36 cellular contexts compared by ENCODE assay signal in genomic region chr2:68607837-68608236, GRCh38. TPM values are rescaled to one million over a fixed set of nuclear protein-coding genes. Genes with fewer than 3 reads are reported as not detected.
"Had no signal": no experiment of that assay in that cellular context is flagged by ENCODE, and none has a peak within 500 bp of the region (broad histone marks: within the 10 kb centered on the region; RNA-seq: fewer than 3 reads in every experiment).

No MANE protein-coding gene starts in this region.

- DNase-seq: Karpas-422, Kasumi-1, MG63, MM.1S, MV-4-11, NCI-H1048, NCI-H1092, NCI-H1092 treated with DMSO at 0.1 percent for 48 hours, NCI-H1105, NCI-H1105 treated with DMSO at 0.1 percent for 48 hours, NCI-H1417, NCI-H1417 treated with DMSO at 0.1 percent for 48 hours, NCI-H1436, NCI-H1436 treated with DMSO at 0.1 percent for 48 hours, NCI-H146, NCI-H1694, NCI-H1694 treated with DMSO at 0.1 percent for 48 hours, NCI-H187, NCI-H187 treated with DMSO at 0.1 percent for 48 hours, NCI-H1930, NCI-H2029, NCI-H2029 treated with DMSO at 0.1 percent for 48 hours, NCI-H2081, NCI-H2081 treated with DMSO at 0.1 percent for 48 hours, NCI-H2107, NCI-H2171, NCI-H2171 treated with DMSO at 0.1 percent for 48 hours, NCI-H2227 treated with DMSO at 0.1 percent for 48 hours, NCI-H226, NCI-H345, NCI-H446, NCI-H446 treated with DMSO at 0.1 percent for 48 hours, NCI-H510A had no signal

RNA-seq across cellular contexts. Expression of gene PROKR1, which starts 35.5 kb away (rescaled TPM):
- total RNA-seq: LHCN-M2, MCF 10A, NCI-H460 had no signal
